In genomic region chr4:160347197-160347596, GRCh38 we compare ENCODE assay signal across 8 cellular contexts.
"Had no signal": no experiment of that assay in that cellular context is flagged by ENCODE, and none has a peak within 500 bp of the region (broad histone marks: within the 10 kb centered on the region; RNA-seq: fewer than 3 reads in every experiment).

No MANE protein-coding gene starts in this region.

- H3K9me3 ChIP-seq: HAP-1 had no signal

- H2AFZ ChIP-seq: GM23248, GM23338 had no signal

- H3K9ac ChIP-seq: GM23248 had no signal

- H3K36me3 ChIP-seq: HAP-1 had no signal

- H3K4me2 ChIP-seq: GM23338 had no signal

- H3K27ac ChIP-seq: GM23248 had no signal

- DNase-seq: GM23248, GOT3, H7, H9, HCEC 1CT, HFFc6 had no signal

- H3K4me3 ChIP-seq: GM23248, GM23338, HAP-1 had no signal
